Comparison of ENCODE assay signal across 10 cellular contexts in genomic region chr17:19270951-19271611, GRCh38. TPM values are rescaled to one million over a fixed set of nuclear protein-coding genes. Genes with fewer than 3 reads are reported as not detected.
DNase-seq lines count a peak whose midpoint lies in the region; ATAC-seq, FAIRE-seq and TF ChIP-seq lines count a peak whose summit lies in the region.
"Had no signal": no experiment of that assay in that cellular context is flagged by ENCODE, and none has a peak within 500 bp of the region (broad histone marks: within the 10 kb centered on the region; RNA-seq: fewer than 3 reads in every experiment).

No MANE protein-coding gene starts in this region.

- no peak for TF ChIP-seq POLR2A in Peyer's patch (IDR thresholded peaks at IDR 0.05)

- peak; percentile 80 for DNase-seq in small intestine
- DNase-seq in HTR-8/SVneo (ENCODE audit: insufficient read length, low spot score) = no peak
- no peak for DNase-seq in Peyer's patch
- DNase-seq in hepatocyte (ENCODE audit: low spot score) = no peak
- no peak for DNase-seq in iPS-NIHi11 (ENCODE audit: low spot score)
- DNase-seq: KBM-7 had no signal

- H2AFZ ChIP-seq in hepatocyte = no peak overlapping the region

- TF ChIP-seq CTCF in brain (conservative IDR thresholded peaks at IDR 0.05) (no peak), Peyer's patch (IDR thresholded peaks at IDR 0.05) (no peak), hepatocyte (IDR thresholded peaks at IDR 0.05; ENCODE audit: poor library complexity) (no peak)

- H3K4me3 ChIP-seq in small intestine (ENCODE audit: low read depth in 1 of 2, low read length in 2 of 2) = no peak overlapping the region
- no peak overlapping the region for H3K4me3 ChIP-seq in Peyer's patch
- no peak overlapping the region for H3K4me3 ChIP-seq in hepatocyte
- H3K4me3 ChIP-seq: SK-N-MC had no signal

- peaks cover 18% of the 10 kb centered on the region for H4K20me1 ChIP-seq in hepatocyte (ENCODE audit: insufficient read depth, poor library complexity, severe bottlenecking)

- no peaks in the 10 kb centered on the region for H3K9me2 ChIP-seq in hepatocyte (replicated peaks; ENCODE audit: insufficient read depth)

- peaks cover 93% of the 10 kb centered on the region for H3K79me2 ChIP-seq in hepatocyte

- H3K27me3 ChIP-seq in small intestine (ENCODE audit: control insufficient read depth in 2 of 2, insufficient read depth in 2 of 2, low read length in 2 of 2) = no peaks in the 10 kb centered on the region
- no peaks in the 10 kb centered on the region for H3K27me3 ChIP-seq in Peyer's patch
- no peaks in the 10 kb centered on the region for H3K27me3 ChIP-seq in hepatocyte

- H3K4me1 Mint-ChIP-seq in brain = peaks cover 66% of the 10 kb centered on the region

- H3K27me3 Mint-ChIP-seq in brain = no peaks in the 10 kb centered on the region

- H3K27ac ChIP-seq in small intestine (ENCODE audit: low read depth in 1 of 2, low read length in 1 of 2) (peak overlapping the region in 1 of 2 donors; percentile 47), Peyer's patch (peak overlapping the region in 2 of 4 donors; percentile 17 to 38), hepatocyte (no peak overlapping the region)
- H3K27ac ChIP-seq: SK-N-MC had no signal

- 63 to 67% (median 66%) methylated on average over 7 of the region's 7 CpGs for WGBS in small intestine, 3 donors
- 94% methylated on average over 7 of the region's 7 CpGs for WGBS in hepatocyte (ENCODE audit: low lambda C conversion rate, missing lambda C conversion rate)

- peaks cover 20% of the 10 kb centered on the region for H3K36me3 Mint-ChIP-seq in brain

- H3K4me1 ChIP-seq in small intestine (ENCODE audit: control insufficient read depth in 2 of 2, insufficient read depth in 1 of 2, low read depth in 1 of 2, low read length in 1 of 2) = peaks cover 0 to 21% of the 10 kb centered on the region in 2 donors
- H3K4me1 ChIP-seq in Peyer's patch = peaks cover 0 to 36% (median 10%) of the 10 kb centered on the region in 4 donors
- H3K4me1 ChIP-seq in hepatocyte (ENCODE audit: insufficient read depth) = peaks cover 4% of the 10 kb centered on the region

- no peaks in the 10 kb centered on the region for H3K9me3 Mint-ChIP-seq in brain

- ATAC-seq in GM19351 (IDR thresholded peaks at IDR 0.05; ENCODE audit: unreplicated experiment) (peak; percentile 82), HG02981 (IDR thresholded peaks at IDR 0.05; ENCODE audit: unreplicated experiment) (peak; percentile 60)

- H3K27ac Mint-ChIP-seq in brain = peak overlapping the region in 4 of 5 experiments; percentile 31 to 92 (median 67)

- H3K9me3 ChIP-seq in small intestine (ENCODE audit: control insufficient read depth, low read depth) (no peaks in the 10 kb centered on the region), Peyer's patch (no peaks in the 10 kb centered on the region), hepatocyte (ENCODE audit: low read depth) (no peaks in the 10 kb centered on the region)

- peak overlapping the region in 1 of 5 experiments; percentile 19 for H3K4me3 Mint-ChIP-seq in brain

- FAIRE-seq in small intestine (lab: Jason Lieb, UNC) (no peak), HTR-8/SVneo (lab: Jason Lieb, UNC) (no peak)

- no peak overlapping the region for H3K4me2 ChIP-seq in hepatocyte

- H3K36me3 ChIP-seq in small intestine (ENCODE audit: control insufficient read depth in 2 of 2, insufficient read depth in 2 of 2, low read length in 2 of 2) (peaks cover 0 to 3% of the 10 kb centered on the region in 2 donors), Peyer's patch (no peaks in the 10 kb centered on the region), hepatocyte (replicated peaks; ENCODE audit: insufficient read depth, low read depth) (no peaks in the 10 kb centered on the region)

RNA-seq across cellular contexts. Expression of gene EPN2, which starts 33.9 kb away (rescaled TPM):
- 68.5 TPM for polyA plus RNA-seq in brain (ENCODE audit: insufficient read depth, low read depth, low replicate concordance)
- 10 to 100 TPM in 1 of 3 donors, 1 to 10 TPM in 2; 4.2 to 13.8 (median 6.2) TPM for polyA plus RNA-seq in small intestine
- total RNA-seq in Peyer's patch = 10 to 100 TPM; 23.9 to 35.1 (median 34.1) TPM
- total RNA-seq in hepatocyte = 19.0 and 19.9 TPM in 2 replicates
- 35.9 and 48.2 TPM in 2 replicates for polyA plus RNA-seq in hepatocyte
